Comparison of ENCODE assay signal across 34 cellular contexts in genomic region chr15:38482572-38482971, GRCh38. TPM values are rescaled to one million over a fixed set of nuclear protein-coding genes. Genes with fewer than 3 reads are reported as not detected.
DNase-seq lines count a peak whose midpoint lies in the region; ATAC-seq, FAIRE-seq and TF ChIP-seq lines count a peak whose summit lies in the region.
"Had no signal": no experiment of that assay in that cellular context is flagged by ENCODE, and none has a peak within 500 bp of the region (broad histone marks: within the 10 kb centered on the region; RNA-seq: fewer than 3 reads in every experiment).

No MANE protein-coding gene starts in this region.

- H3K27ac ChIP-seq in HepG2 (ENCODE audit: extremely low read length, insufficient read depth, low read length): no peak overlapping the region
- H3K27ac ChIP-seq: heart right ventricle, right lobe of liver, tibial artery had no signal

- H3K4me1 Mint-ChIP-seq in activated T-cell treated with anti-CD3 and anti-CD28 coated beads, Interleukin-2, amount 50 U/mL, for 72 hours (ENCODE audit: low read depth): peaks cover 27% of the 10 kb centered on the region
- H3K4me1 Mint-ChIP-seq in activated naive CD8-positive, alpha-beta T cell (ENCODE audit: low read depth): peaks cover 61% of the 10 kb centered on the region
- peaks cover 26 to 31% of the 10 kb centered on the region in 2 donors for H3K4me1 Mint-ChIP-seq in natural killer cell treated with Interleukin-12 subunit alpha and Interleukin-12 subunit beta and Interleukin-15 and Interleukin-18, amount 100 ng/mL, for 72 hours (ENCODE audit: low read depth in 2 of 2)

- no peak overlapping the region for H3K9ac ChIP-seq in Loucy (ENCODE audit: low read depth, low read length, poor library complexity, severe bottlenecking)
- no peak overlapping the region for H3K9ac ChIP-seq in HepG2 (ENCODE audit: insufficient read depth, low read depth, low read length)

- CTCF ChIA-PET in HepG2 (lab: Yijun Ruan, JAX; ENCODE audit: low intra/inter-chr PET ratio, low total read pairs): no interaction called here

- no peaks in the 10 kb centered on the region for H3F3A ChIP-seq in Loucy (ENCODE audit: low read depth)

- TF ChIP-seq POLR2A in HepG2 (IDR thresholded peaks at IDR 0.05; ENCODE audit: insufficient read depth in 1 of 2, low read depth in 2 of 2, low read length in 2 of 2): no peak

- H3K36me3 ChIP-seq in Loucy (ENCODE audit: insufficient read depth, low read length): peaks cover 59% of the 10 kb centered on the region; the same call in 1 of the 2 replicates
- H3K36me3 ChIP-seq in HepG2 (replicated peaks in 1 of 2; ENCODE audit: control insufficient read depth in 1 of 2, insufficient read depth in 2 of 2, low read length in 2 of 2): peaks cover 0 to 7% of the 10 kb centered on the region in 2 experiments; a peak in 4 of 5 replicates

- H4K20me1 ChIP-seq in Loucy (ENCODE audit: insufficient read depth, low read length, poor library complexity, severe bottlenecking): peaks cover 4% of the 10 kb centered on the region
- no peaks in the 10 kb centered on the region for H4K20me1 ChIP-seq in HepG2 (ENCODE audit: insufficient read depth, low read length)

- H3K9me3 ChIP-seq in Loucy (ENCODE audit: insufficient read depth, low read depth, low read length) (no peaks in the 10 kb centered on the region), HepG2 (ENCODE audit: low read length) (no peaks in the 10 kb centered on the region)
- H3K9me3 ChIP-seq: heart right ventricle, right lobe of liver, tibial artery had no signal

- H3K27me3 Mint-ChIP-seq in activated T-cell treated with anti-CD3 and anti-CD28 coated beads, Interleukin-2, amount 50 U/mL, for 72 hours (ENCODE audit: low read depth): no peaks in the 10 kb centered on the region
- no peaks in the 10 kb centered on the region for H3K27me3 Mint-ChIP-seq in activated naive CD8-positive, alpha-beta T cell
- no peaks in the 10 kb centered on the region for H3K27me3 Mint-ChIP-seq in natural killer cell treated with Interleukin-12 subunit alpha and Interleukin-12 subunit beta and Interleukin-15 and Interleukin-18, amount 100 ng/mL, for 72 hours
- H3K27me3 Mint-ChIP-seq: B cell, progenitor cell of endocrine pancreas had no signal

- H3K9me2 ChIP-seq in Loucy (replicated peaks; ENCODE audit: low read depth, low read length): no peaks in the 10 kb centered on the region

- peak overlapping the region; percentile 93 for H3K27ac Mint-ChIP-seq in activated T-cell treated with anti-CD3 and anti-CD28 coated beads, Interleukin-2, amount 50 U/mL, for 72 hours
- peak overlapping the region; percentile 91 for H3K27ac Mint-ChIP-seq in activated naive CD8-positive, alpha-beta T cell
- peak overlapping the region; percentile 54 to 73 for H3K27ac Mint-ChIP-seq in natural killer cell treated with Interleukin-12 subunit alpha and Interleukin-12 subunit beta and Interleukin-15 and Interleukin-18, amount 100 ng/mL, for 72 hours
- H3K27ac Mint-ChIP-seq: B cell, mesothelial cell of epicardium, progenitor cell of endocrine pancreas had no signal

- H3K4me1 ChIP-seq in Loucy (ENCODE audit: insufficient read depth, low read length, poor library complexity, severe bottlenecking): peaks cover 13% of the 10 kb centered on the region
- H3K4me1 ChIP-seq in HepG2 (ENCODE audit: insufficient read depth, low read length): no peaks in the 10 kb centered on the region
- H3K4me1 ChIP-seq: right lobe of liver, tibial artery had no signal

- no peak for ATAC-seq in activated T-cell treated with anti-CD3 and anti-CD28 coated beads, Interleukin-2, amount 50 U/mL, for 72 hours (replicated peaks in 1 of 2)
- no peak for ATAC-seq in natural killer cell treated with Interleukin-12 subunit alpha and Interleukin-12 subunit beta and Interleukin-15 and Interleukin-18, amount 100 ng/mL, for 72 hours
- ATAC-seq in GM21619 (IDR thresholded peaks at IDR 0.05; ENCODE audit: unreplicated experiment) (no peak), HepG2 (no peak)
- ATAC-seq: heart right ventricle, Panc1, right lobe of liver, SK-N-SH treated with all-trans-retinoic acid at 6 μM for 48 hours had no signal

- H3K27me3 ChIP-seq in Loucy (ENCODE audit: insufficient read depth, low read length, poor library complexity, severe bottlenecking) (no peaks in the 10 kb centered on the region), HepG2 (ENCODE audit: control insufficient read depth in 1 of 2, insufficient read depth in 2 of 2, low read length in 2 of 2) (no peaks in the 10 kb centered on the region)
- H3K27me3 ChIP-seq: heart right ventricle, right lobe of liver, tibial artery had no signal

- TF ChIP-seq EP300 in HepG2 (IDR thresholded peaks at IDR 0.05; ENCODE audit: low read depth in 2 of 2, low read length in 2 of 2): no peak
- no peak for TF ChIP-seq EP300 in HepG2 (CRISPR knock-in tag; IDR thresholded peaks at IDR 0.05; ENCODE audit: borderline replicate concordance)

- BruUV-seq in HepG2 (replicated peaks; lab: Mats Ljungman, UMichigan): no TSS peak

- peaks cover 7 to 29% of the 10 kb centered on the region in 2 donors for H3K36me3 Mint-ChIP-seq in activated T-cell treated with anti-CD3 and anti-CD28 coated beads, Interleukin-2, amount 50 U/mL, for 72 hours (ENCODE audit: insufficient read depth in 2 of 2)
- peaks cover 10% of the 10 kb centered on the region for H3K36me3 Mint-ChIP-seq in activated naive CD8-positive, alpha-beta T cell
- H3K36me3 Mint-ChIP-seq in natural killer cell treated with Interleukin-12 subunit alpha and Interleukin-12 subunit beta and Interleukin-15 and Interleukin-18, amount 100 ng/mL, for 72 hours: peaks cover 11% of the 10 kb centered on the region

- TF ChIP-seq CTCF in Loucy (conservative IDR thresholded peaks at IDR 0.05; ENCODE audit: low read length): no peak
- TF ChIP-seq CTCF in HepG2 (CRISPR knock-in tag; IDR thresholded peaks at IDR 0.05): no peak

- in situ Hi-C loops in HepG2 (cut with HindIII; ENCODE audit: extremely low pct_ligation_motif_present, low pct_unique_long_range_greater_than_20kb): no loop called here

- TF ChIP-seq RAD21 in HepG2 (CRISPR knock-in tag; IDR thresholded peaks at IDR 0.05): no peak

- no peak for DNase-seq in activated T-cell treated with anti-CD3 and anti-CD28 coated beads, Interleukin-2, amount 50 U/mL, for 72 hours
- no peak for DNase-seq in activated T-cell treated with anti-CD3 and anti-CD28 coated beads, Interleukin-2, amount 50 U/mL, for 48 hours
- DNase-seq in natural killer cell treated with Interleukin-12 subunit alpha and Interleukin-12 subunit beta and Interleukin-15 and Interleukin-18, amount 100 ng/mL, for 72 hours (ENCODE audit: low spot score): no peak
- DNase-seq in HepG2 (ENCODE audit: low spot score): no peak
- DNase-seq: ACHN; activated CD4-positive, alpha-beta T cell treated with anti-CD3 and anti-CD28 coated beads, Interleukin-2, amount 50 U/mL, for 48 hours; activated naive CD4-positive, alpha-beta T cell treated with Interleukin-2 at 50 U/mL for 16 hours; aorta; COR-L47; HCEC 1CT; heart right ventricle; kidney; NCI-H1417 treated with DMSO at 0.1 percent for 48 hours; NCI-H2081; NCI-H345; NCI-H748 treated with DMSO at 0.1 percent for 48 hours; nucleus accumbens; right lobe of liver; Right ventricle myocardium superior; stimulated activated CD8-positive, alpha-beta memory T cell treated with anti-CD3 and anti-CD28 coated beads, Interleukin-4, amount 100 ng/mL, for 48 hours; T1000; tibial artery had no signal

- H3K4me3 Mint-ChIP-seq in activated T-cell treated with anti-CD3 and anti-CD28 coated beads, Interleukin-2, amount 50 U/mL, for 72 hours: no peak overlapping the region
- no peak overlapping the region for H3K4me3 Mint-ChIP-seq in activated naive CD8-positive, alpha-beta T cell
- peak overlapping the region; percentile 21 for H3K4me3 Mint-ChIP-seq in natural killer cell treated with Interleukin-12 subunit alpha and Interleukin-12 subunit beta and Interleukin-15 and Interleukin-18, amount 100 ng/mL, for 72 hours
- H3K4me3 Mint-ChIP-seq: B cell, mesothelial cell of epicardium had no signal

- H3K4me3 ChIP-seq in Loucy (ENCODE audit: low read length, poor library complexity, severe bottlenecking): no peak overlapping the region
- no peak overlapping the region for H3K4me3 ChIP-seq in HepG2 (replicated peaks in 1 of 3; ENCODE audit: insufficient read depth in 1 of 3, low read depth in 2 of 3, low read length in 3 of 3)
- H3K4me3 ChIP-seq: heart right ventricle, right lobe of liver, tibial artery had no signal

- intact Hi-C loops in HepG2 (cut with micrococcal nuclease; ENCODE audit: unreplicated experiment): no loop called here

- H2AFZ ChIP-seq in Loucy (ENCODE audit: low read length) (no peak overlapping the region), HepG2 (ENCODE audit: low read length) (no peak overlapping the region)

- FAIRE-seq in HepG2 (lab: Jason Lieb, UNC): no peak
- FAIRE-seq: bronchial epithelial cell, endothelial cell of umbilical vein, frontal cortex, GM12892, kidney had no signal

- H3K4me2 ChIP-seq in Loucy (ENCODE audit: low read depth, low read length, poor library complexity, severe bottlenecking) (peak overlapping the region; percentile 15), HepG2 (ENCODE audit: low read depth, low read length) (no peak overlapping the region)

- H3K9me3 Mint-ChIP-seq in activated T-cell treated with anti-CD3 and anti-CD28 coated beads, Interleukin-2, amount 50 U/mL, for 72 hours: no peaks in the 10 kb centered on the region
- no peaks in the 10 kb centered on the region for H3K9me3 Mint-ChIP-seq in activated naive CD8-positive, alpha-beta T cell (ENCODE audit: low read depth)
- no peaks in the 10 kb centered on the region for H3K9me3 Mint-ChIP-seq in natural killer cell treated with Interleukin-12 subunit alpha and Interleukin-12 subunit beta and Interleukin-15 and Interleukin-18, amount 100 ng/mL, for 72 hours
- H3K9me3 Mint-ChIP-seq: mesothelial cell of epicardium had no signal

- POLR2A ChIA-PET in HepG2 (lab: Yijun Ruan, JAX): no interaction called here

- H3K79me2 ChIP-seq in Loucy (ENCODE audit: insufficient read depth, low read length) (peaks cover 4% of the 10 kb centered on the region; the same call in 1 of the 2 replicates), HepG2 (ENCODE audit: insufficient read depth, low read length) (no peaks in the 10 kb centered on the region)

RNA-seq across cellular contexts. Expression of gene FAM98B, which starts 28.6 kb away (rescaled TPM):
- 10 to 100 TPM; 30.3 to 32.4 TPM for total RNA-seq in activated T-cell treated with anti-CD3 and anti-CD28 coated beads, Interleukin-2, amount 50 U/mL, for 72 hours
- 10 to 100 TPM; 24.1 to 36.8 TPM for total RNA-seq in natural killer cell treated with Interleukin-12 subunit alpha and Interleukin-12 subunit beta and Interleukin-15 and Interleukin-18, amount 100 ng/mL, for 72 hours
- total RNA-seq in HepG2 (2016; rRNA removed; fragmentation: Illumina TruSeq; extraction: Trizol): 4.7 and 8.1 TPM in 2 replicates
- total RNA-seq in HepG2 (2016; cell fraction: cytosol; rRNA removed; fragmentation: Illumina TruSeq; extraction: Trizol; ENCODE audit: low read depth): 1.3 and 1.7 TPM in 2 replicates
- 4.8 and 8.3 TPM in 2 replicates for total RNA-seq in HepG2 (2016; cell fraction: insoluble cytoplasmic fraction; rRNA removed; fragmentation: Illumina TruSeq; extraction: Trizol)
- total RNA-seq in HepG2 (2016; cell fraction: membrane; rRNA removed; fragmentation: Illumina TruSeq; extraction: Trizol): 4.0 and 4.4 TPM in 2 replicates
- 15.8 and 17.0 TPM in 2 replicates for total RNA-seq in HepG2 (2016; cell fraction: nucleus; rRNA removed; fragmentation: Illumina TruSeq; extraction: Trizol)
- 3.7 and 4.0 TPM in 2 replicates for polyA plus RNA-seq in HepG2 (2011; rRNA removed)
- 1.1 and 1.7 TPM in 2 replicates for polyA plus RNA-seq in HepG2 (2011; cell fraction: cytosol; rRNA removed)
- 0.76 and 1.2 TPM in 2 replicates for polyA plus RNA-seq in HepG2 (2011; cell fraction: nucleus; rRNA removed)
- 13.1 and 13.3 TPM in 2 replicates for polyA plus RNA-seq in HepG2 (2012)
- 1.3 and 2.0 TPM in 2 replicates for polyA plus RNA-seq in HepG2 (2016; cell fraction: cytosol; fragmentation: Illumina TruSeq; extraction: Trizol; ENCODE audit: low read depth)
- 40.1 and 49.0 TPM in 2 replicates for polyA plus RNA-seq in HepG2 (2016; cell fraction: insoluble cytoplasmic fraction; fragmentation: Illumina TruSeq; extraction: Trizol; ENCODE audit: low read depth)
- polyA plus RNA-seq in HepG2 (2016; cell fraction: membrane; fragmentation: Illumina TruSeq; extraction: Trizol; ENCODE audit: low read depth): 3.2 and 3.9 TPM in 2 replicates
- polyA plus RNA-seq in HepG2 (2016; cell fraction: nucleus; fragmentation: Illumina TruSeq; extraction: Trizol; ENCODE audit: insufficient read depth, low read depth): 10.7 and 11.5 TPM in 2 replicates
- polyA minus RNA-seq in HepG2 (2011; rRNA and poly(A)+ RNA removed; ENCODE audit: low replicate concordance): 0.96 and 3.4 TPM in 2 replicates
- polyA minus RNA-seq in HepG2 (2011; cell fraction: cytosol; rRNA and poly(A)+ RNA removed): 1.9 TPM in 2 replicates
- 22.8 and 26.1 TPM in 2 replicates for polyA minus RNA-seq in HepG2 (2011; cell fraction: nucleus; rRNA and poly(A)+ RNA removed)
